ENCODE assay signal across 33 cellular contexts in genomic region chr12:57377103-57377840, GRCh38. TPM values are rescaled to one million over a fixed set of nuclear protein-coding genes. Genes with fewer than 3 reads are reported as not detected.
A peak's percentile ranks its signal among the peaks of the same experiment; 100 is the strongest.
DNase-seq lines count a peak whose midpoint lies in the region; ATAC-seq and TF ChIP-seq lines count a peak whose summit lies in the region.
"Had no signal": no experiment of that assay in that cellular context is flagged by ENCODE, and none has a peak within 500 bp of the region (broad histone marks: within the 10 kb centered on the region; RNA-seq: fewer than 3 reads in every experiment).

No MANE protein-coding gene starts in this region.

- H3K27me3 Mint-ChIP-seq in Caco-2 (ENCODE audit: insufficient read depth, unreplicated experiment) (no peaks in the 10 kb centered on the region), WTC11 (ENCODE audit: low read depth) (no peaks in the 10 kb centered on the region)

- DNase-seq in Caco-2 = peak in 1 of 2 experiments; percentile 8
- peak; percentile 19 for DNase-seq in LNCaP clone FGC (ENCODE audit: low read depth)
- DNase-seq in WTC11 (ENCODE audit: low spot score) = no peak
- peak; percentile 32 to 70 for DNase-seq in foreskin keratinocyte
- no peak for DNase-seq in NCI-H146 treated with DMSO at 0.1 percent for 48 hours (lab: John Stamatoyannopoulos, UW; ENCODE audit: unreplicated experiment)
- DNase-seq in NCI-H526 (lab: John Stamatoyannopoulos, UW) = no peak
- DNase-seq in DMS 273 (lab: John Stamatoyannopoulos, UW; ENCODE audit: unreplicated experiment) = no peak
- DNase-seq: activated gamma-delta T cell; activated T-cell treated with anti-CD3 and anti-CD28 coated beads for 4 hours; adrenal gland; body of pancreas; Calu3; heart left ventricle; mammary epithelial cell; NCI-H1048; NCI-H1694 treated with DMSO at 0.1 percent for 48 hours; NCI-H2171; NCI-H510A treated with DMSO at 0.1 percent for 48 hours; NK-92 treated with Interleukin-12 subunit alpha and Interleukin-12 subunit beta, amount 100 ng/mL, for 24 hours; right cardiac atrium; SHP77 treated with DMSO at 0.1 percent for 48 hours; stimulated activated CD4-positive, alpha-beta T cell treated with anti-CD3 and anti-CD28 coated beads, Interleukin-2, amount 100 ng/mL, for 24 hours; T1000; transverse colon had no signal

- no peak overlapping the region for H3K27ac ChIP-seq in foreskin keratinocyte
- H3K27ac ChIP-seq: adrenal gland, BLaER1, body of pancreas, heart left ventricle, neural progenitor cell, parathyroid adenoma, transverse colon had no signal

- CTCF ChIA-PET in Caco-2 (lab: Charles Lee) = no interaction called here
- CTCF ChIA-PET in WTC11 (lab: Charles Lee) = no interaction called here

- POLR2A ChIA-PET in Caco-2 (lab: Charles Lee) = no interaction called here
- POLR2A ChIA-PET in WTC11 (lab: Charles Lee) = no interaction called here

- H3K36me3 Mint-ChIP-seq in Caco-2 (ENCODE audit: insufficient read depth, unreplicated experiment) (peaks cover 4% of the 10 kb centered on the region), WTC11 (peaks cover 8% of the 10 kb centered on the region; the same call in 1 of the 2 replicates)

- H3K4me3 ChIP-seq in Caco-2 (ENCODE audit: low read depth, low read length) (no peak overlapping the region), LNCaP clone FGC (ENCODE audit: low read depth, low read length) (no peak overlapping the region)
- H3K4me3 ChIP-seq: adrenal gland, BLaER1, body of pancreas, heart left ventricle, neural progenitor cell, transverse colon had no signal

- H3K9me3 Mint-ChIP-seq in Caco-2 (ENCODE audit: unreplicated experiment) (no peaks in the 10 kb centered on the region), WTC11 (no peaks in the 10 kb centered on the region)
- H3K9me3 Mint-ChIP-seq: neural progenitor cell had no signal

- intact Hi-C loops in Caco-2 (cut with micrococcal nuclease; ENCODE audit: unreplicated experiment) = no loop called here

- peaks cover 12% of the 10 kb centered on the region for H3K4me1 ChIP-seq in Caco-2
- peaks cover 12% of the 10 kb centered on the region for H3K4me1 ChIP-seq in foreskin keratinocyte
- H3K4me1 ChIP-seq: adrenal gland, BLaER1, neural progenitor cell, parathyroid adenoma had no signal

- peak overlapping the region; percentile 34 for H3K27ac Mint-ChIP-seq in Caco-2 (ENCODE audit: unreplicated experiment)
- H3K27ac Mint-ChIP-seq in WTC11 = peak overlapping the region; percentile 84; the same call in 1 of the 2 replicates
- H3K27ac Mint-ChIP-seq: neural progenitor cell had no signal

- H3K4me1 Mint-ChIP-seq in Caco-2 (ENCODE audit: low read depth, unreplicated experiment) (peaks cover 6% of the 10 kb centered on the region), WTC11 (peaks cover 4% of the 10 kb centered on the region)
- H3K4me1 Mint-ChIP-seq: neural progenitor cell had no signal

- no peaks in the 10 kb centered on the region for H3K9me3 ChIP-seq in Caco-2
- H3K9me3 ChIP-seq: adrenal gland, body of pancreas, heart left ventricle, transverse colon had no signal

- H3K4me3 Mint-ChIP-seq in Caco-2 (ENCODE audit: unreplicated experiment) = no peak overlapping the region
- H3K4me3 Mint-ChIP-seq in WTC11 = no peak overlapping the region
- H3K4me3 Mint-ChIP-seq: neural progenitor cell had no signal

- H3K27me3 ChIP-seq in Caco-2 (replicated peaks; ENCODE audit: control insufficient read depth, insufficient read depth, low read length) (no peaks in the 10 kb centered on the region), foreskin keratinocyte (no peaks in the 10 kb centered on the region)
- H3K27me3 ChIP-seq: adrenal gland, BLaER1, body of pancreas, heart left ventricle, neural progenitor cell, transverse colon had no signal

- ATAC-seq in WTC11 (no peak; the same call in 1 of the 2 replicates), foreskin keratinocyte (peak; percentile 71)
- ATAC-seq: activated CD4-positive, CD25-positive, alpha-beta regulatory T cell treated with anti-CD3 and anti-CD28 coated beads, Interleukin-2, amount 50 U/mL, for 24 hours; body of pancreas; heart left ventricle; HepG2; Panc1 had no signal

- BruUV-seq in Caco-2 (replicated peaks; lab: Mats Ljungman, UMichigan) = no TSS peak

- TF ChIP-seq CTCF in Caco-2 (IDR thresholded peaks at IDR 0.05; ENCODE audit: insufficient read depth in 1 of 2, low read depth in 1 of 2, low read length in 1 of 2, severe bottlenecking in 1 of 2, unreplicated experiment in 1 of 2) (no peak), LNCaP clone FGC (IDR thresholded peaks at IDR 0.05; ENCODE audit: control insufficient read depth, extremely low read depth, insufficient read depth) (no peak), WTC11 (IDR thresholded peaks at IDR 0.05) (no peak), foreskin keratinocyte (conservative IDR thresholded peaks at IDR 0.05) (no peak)

- H3K36me3 ChIP-seq in Caco-2 (ENCODE audit: control insufficient read depth, insufficient read depth, low read length) = no peaks in the 10 kb centered on the region
- H3K36me3 ChIP-seq: adrenal gland, neural progenitor cell, transverse colon had no signal

TF ChIP-seq in WTC11, 78 proteins besides CTCF, POLR2A, EP300 and RAD21:
- TF ChIP-seq PRRX2 (CRISPR knock-in tag; IDR thresholded peaks at IDR 0.05) (no peak), ERG (CRISPR knock-in tag; IDR thresholded peaks at IDR 0.05) (no peak), FOXP1 (CRISPR knock-in tag; IDR thresholded peaks at IDR 0.05; ENCODE audit: borderline replicate concordance) (no peak), E2F1 (CRISPR knock-in tag; IDR thresholded peaks at IDR 0.05) (no peak), RELA (CRISPR knock-in tag; IDR thresholded peaks at IDR 0.05; ENCODE audit: borderline replicate concordance) (no peak), HMGA2 (CRISPR knock-in tag; IDR thresholded peaks at IDR 0.05) (no peak), TEAD4 (CRISPR knock-in tag; IDR thresholded peaks at IDR 0.05) (no peak), ZNF121 (CRISPR knock-in tag; IDR thresholded peaks at IDR 0.05) (no peak), FOXJ3 (CRISPR knock-in tag; IDR thresholded peaks at IDR 0.05; ENCODE audit: borderline replicate concordance) (no peak), SOX15 (CRISPR knock-in tag; IDR thresholded peaks at IDR 0.05) (no peak), MYBL2 (CRISPR knock-in tag; IDR thresholded peaks at IDR 0.05) (no peak), FOXK1 (CRISPR knock-in tag; IDR thresholded peaks at IDR 0.05) (no peak)

RNA-seq across cellular contexts. Expression of gene R3HDM2, which starts 53.6 kb away (rescaled TPM):
- total RNA-seq in Caco-2 (2022) (33.7 and 36.2 TPM in 2 replicates), WTC11 (2021) (34.7 to 39.8 TPM (median 37.5 TPM) in 3 replicates), foreskin keratinocyte (20.8 and 22.3 TPM in 2 replicates)
- 8.3 and 9.4 TPM in 2 replicates for polyA plus RNA-seq in foreskin keratinocyte

RNA-seq across cellular contexts. Expression of gene INHBC, which starts 57.3 kb away (rescaled TPM):
- total RNA-seq in Caco-2 (2022) (not detected in 2 replicates), WTC11 (2021) (0.09 to 0.20 TPM (median 0.16 TPM) in 3 replicates), foreskin keratinocyte (not detected in 2 replicates)
- polyA plus RNA-seq in foreskin keratinocyte = not detected in 2 replicates
- total RNA-seq: adrenal gland, body of pancreas, Calu3, chondrocyte, endothelial cell of umbilical vein, LHCN-M2, right cardiac atrium, transverse colon had no signal
- polyA plus RNA-seq: adrenal gland, endothelial cell of umbilical vein, right cardiac atrium had no signal

Comparison
In these comparisons a context has a peak if more than half of its experiments do, and no peak if none do; other contexts are left out.
1. DNase-seq: peak in LNCaP clone FGC (single experiment) and foreskin keratinocyte (2 of 2); none in WTC11 (single experiment), NCI-H146 treated with DMSO at 0.1 percent for 48 hours (single experiment), NCI-H526 (0 of 2) and DMS 273 (single experiment).